Comparison of ENCODE assay signal across 9 cellular contexts in the genomic region with DNA sequence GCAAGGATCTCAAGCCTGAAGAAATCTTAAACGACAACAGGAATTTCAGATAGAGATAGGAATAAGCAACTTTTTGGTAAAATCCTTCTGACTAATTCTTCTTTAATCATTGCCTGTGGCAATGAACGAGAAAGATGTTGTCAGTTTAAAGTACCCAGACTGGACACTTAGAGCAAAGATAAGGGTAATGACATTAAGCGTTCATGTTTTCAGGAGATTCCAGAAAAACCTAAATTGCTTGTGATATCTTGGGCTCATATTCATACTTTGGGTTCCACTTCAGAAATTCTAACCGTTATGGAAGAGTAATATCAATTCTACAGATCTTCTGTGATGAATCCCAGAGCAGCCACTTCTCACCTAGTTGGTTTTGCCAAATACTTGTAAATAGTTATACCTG.
"Had no signal": no experiment of that assay in that cellular context is flagged by ENCODE, and none has a peak within 500 bp of the region (broad histone marks: within the 10 kb centered on the region; RNA-seq: fewer than 3 reads in every experiment).

No MANE protein-coding gene starts in this region.

- H3K27ac ChIP-seq: GM23248 had no signal

- ATAC-seq: GM23338, HCT116 had no signal

- H3K36me3 ChIP-seq: HAP-1 had no signal

- H3K4me2 ChIP-seq: GM23338 had no signal

- H3K4me1 ChIP-seq: HAP-1 had no signal

- H3K4me3 ChIP-seq: GM23248, GM23338, HAP-1 had no signal

- H2AFZ ChIP-seq: GM23248, GM23338 had no signal

- H3K9ac ChIP-seq: GM23248 had no signal

- DNase-seq: GM23248, GOT3, H7, H9, HCEC 1CT, HFFc6 had no signal

- H3K9me3 ChIP-seq: HAP-1 had no signal
